In the genomic region with DNA sequence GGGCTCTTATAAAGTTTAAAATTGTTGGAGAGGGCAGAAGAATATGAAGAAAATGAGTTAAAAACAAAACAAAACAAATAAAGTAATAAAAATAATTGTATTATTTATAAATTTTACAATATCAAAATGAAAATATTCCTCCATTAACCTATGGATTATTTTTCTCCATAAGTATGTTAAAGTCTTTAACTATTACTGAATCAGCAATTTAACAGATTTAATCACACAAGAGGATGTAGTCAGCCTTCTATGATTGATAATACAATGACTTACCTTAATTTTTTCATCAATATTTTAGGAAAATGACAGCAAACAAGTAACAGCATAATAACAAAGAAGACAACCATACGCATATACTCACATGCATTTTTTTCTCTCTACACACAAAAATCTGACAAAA, we compare ENCODE assay signal across 26 cellular contexts.
A peak's percentile ranks its signal among the peaks of the same experiment; 100 is the strongest.
DNase-seq lines count a peak whose midpoint lies in the region; ATAC-seq, FAIRE-seq and TF ChIP-seq lines count a peak whose summit lies in the region.
"Had no signal": no experiment of that assay in that cellular context is flagged by ENCODE, and none has a peak within 500 bp of the region (broad histone marks: within the 10 kb centered on the region; RNA-seq: fewer than 3 reads in every experiment).

No MANE protein-coding gene starts in this region.

- H4K91ac ChIP-seq in mesenchymal stem cell (ENCODE audit: low read length): no peak overlapping the region

- H2BK5ac ChIP-seq in mesenchymal stem cell (ENCODE audit: low read depth, low read length, poor library complexity, severe bottlenecking): peak overlapping the region; percentile 19

- TF ChIP-seq POLR2A in HepG2 (IDR thresholded peaks at IDR 0.05; ENCODE audit: insufficient read depth in 1 of 2, low read depth in 2 of 2, low read length in 2 of 2): no peak
- no peak for TF ChIP-seq POLR2A in right lobe of liver (IDR thresholded peaks at IDR 0.05)
- TF ChIP-seq POLR2A in breast epithelium (IDR thresholded peaks at IDR 0.05): no peak

- no peaks in the 10 kb centered on the region for H3K79me2 ChIP-seq in HepG2 (ENCODE audit: insufficient read depth, low read length)

- H3K4me2 ChIP-seq in HepG2 (ENCODE audit: low read depth, low read length) (no peak overlapping the region), mesenchymal stem cell (ENCODE audit: low read length, poor library complexity, severe bottlenecking) (no peak overlapping the region)
- H3K4me2 ChIP-seq: BLaER1 had no signal

- no peak for TF ChIP-seq EP300 in HepG2 (IDR thresholded peaks at IDR 0.05; ENCODE audit: low read depth in 2 of 2, low read length in 2 of 2)
- no peak for TF ChIP-seq EP300 in HepG2 (CRISPR knock-in tag; IDR thresholded peaks at IDR 0.05; ENCODE audit: borderline replicate concordance)

- H2AFZ ChIP-seq in HepG2 (ENCODE audit: low read length): no peak overlapping the region
- no peak overlapping the region for H2AFZ ChIP-seq in mesenchymal stem cell (ENCODE audit: low read depth, low read length)

- POLR2A ChIA-PET in HepG2 (lab: Yijun Ruan, JAX): no interaction called here

- H3K14ac ChIP-seq in mesenchymal stem cell (ENCODE audit: low read length in 2 of 2): no peak overlapping the region

- TF ChIP-seq RAD21 in HepG2 (CRISPR knock-in tag; IDR thresholded peaks at IDR 0.05): no peak

- H3K36me3 ChIP-seq in HepG2 (replicated peaks in 1 of 2; ENCODE audit: control insufficient read depth in 1 of 2, insufficient read depth in 2 of 2, low read length in 2 of 2) (no peaks in the 10 kb centered on the region), right lobe of liver (no peaks in the 10 kb centered on the region), mesenchymal stem cell (ENCODE audit: control insufficient read depth in 1 of 2, insufficient read depth in 2 of 2, low read depth in 1 of 2, low read length in 2 of 2) (no peaks in the 10 kb centered on the region), breast epithelium (no peaks in the 10 kb centered on the region)
- H3K36me3 ChIP-seq: BE2C, BLaER1 had no signal

- no peak overlapping the region for H3K23ac ChIP-seq in mesenchymal stem cell (ENCODE audit: low read length in 2 of 2)

- intact Hi-C loops in HepG2 (cut with micrococcal nuclease; ENCODE audit: unreplicated experiment): no loop called here
- intact Hi-C loops in right lobe of liver (cut with DNase I): no loop called here
- intact Hi-C loops in breast epithelium (cut with DNase I; ENCODE audit: low total_unique reads): no loop called here

- H3K79me1 ChIP-seq in mesenchymal stem cell (replicated peaks; ENCODE audit: low read length, poor library complexity, severe bottlenecking): no peaks in the 10 kb centered on the region

- H3K27ac ChIP-seq in HepG2 (ENCODE audit: extremely low read length, insufficient read depth, low read length): no peak overlapping the region
- H3K27ac ChIP-seq in right lobe of liver: no peak overlapping the region
- H3K27ac ChIP-seq in mesenchymal stem cell (ENCODE audit: low read length, poor library complexity, severe bottlenecking): no peak overlapping the region
- H3K27ac ChIP-seq in breast epithelium: no peak overlapping the region
- H3K27ac ChIP-seq: 22Rv1, BLaER1 had no signal

- no peaks in the 10 kb centered on the region for H3K4me1 ChIP-seq in HepG2 (ENCODE audit: insufficient read depth, low read length)
- H3K4me1 ChIP-seq in right lobe of liver: no peaks in the 10 kb centered on the region
- H3K4me1 ChIP-seq in mesenchymal stem cell (ENCODE audit: control insufficient read depth, insufficient read depth, low read depth, low read length): no peaks in the 10 kb centered on the region
- H3K4me1 ChIP-seq in breast epithelium: no peaks in the 10 kb centered on the region

- H4K8ac ChIP-seq in mesenchymal stem cell (ENCODE audit: low read length): no peak overlapping the region

- H2AK5ac ChIP-seq in mesenchymal stem cell (ENCODE audit: low read length, severe bottlenecking): no peak overlapping the region

- no peak overlapping the region for H3K18ac ChIP-seq in mesenchymal stem cell (ENCODE audit: low read depth in 1 of 2, low read length in 2 of 2)

- CTCF ChIA-PET in HepG2 (lab: Yijun Ruan, JAX; ENCODE audit: low intra/inter-chr PET ratio, low total read pairs): no interaction called here

- H2BK120ac ChIP-seq in mesenchymal stem cell (ENCODE audit: low read depth, low read length): no peak overlapping the region

- BruUV-seq in HepG2 (replicated peaks; lab: Mats Ljungman, UMichigan): no TSS peak

- FAIRE-seq in HepG2 (lab: Jason Lieb, UNC): no peak
- peak; percentile 29 for FAIRE-seq in endometrium (lab: Jason Lieb, UNC)
- FAIRE-seq: GM12878, GM12892, GM18507 had no signal

- in situ Hi-C loops in HepG2 (cut with HindIII; ENCODE audit: extremely low pct_ligation_motif_present, low pct_unique_long_range_greater_than_20kb): no loop called here

- no peak overlapping the region for H2BK15ac ChIP-seq in mesenchymal stem cell (ENCODE audit: low read depth, poor library complexity, severe bottlenecking)

- no peak for ATAC-seq in HepG2
- no peak for ATAC-seq in right lobe of liver
- ATAC-seq in GM21717 (IDR thresholded peaks at IDR 0.05; ENCODE audit: unreplicated experiment): no peak
- ATAC-seq: GM12878 had no signal

- no peak overlapping the region for H2BK12ac ChIP-seq in mesenchymal stem cell (ENCODE audit: low read length in 2 of 2)

- H3K9ac ChIP-seq in HepG2 (ENCODE audit: insufficient read depth, low read depth, low read length): no peak overlapping the region
- H3K9ac ChIP-seq in mesenchymal stem cell (ENCODE audit: low read length): no peak overlapping the region
- H3K9ac ChIP-seq: BLaER1 had no signal

- no peaks in the 10 kb centered on the region for H4K20me1 ChIP-seq in HepG2 (ENCODE audit: insufficient read depth, low read length)
- H4K20me1 ChIP-seq: BLaER1 had no signal

- H3K4me3 ChIP-seq in HepG2 (replicated peaks in 1 of 3; ENCODE audit: insufficient read depth in 1 of 3, low read depth in 2 of 3, low read length in 3 of 3) (no peak overlapping the region), right lobe of liver (no peak overlapping the region), mesenchymal stem cell (ENCODE audit: insufficient read depth in 1 of 2, low read depth in 1 of 2, low read length in 2 of 2) (no peak overlapping the region), breast epithelium (no peak overlapping the region)
- H3K4me3 ChIP-seq: BLaER1, GM12878 had no signal

- no peak for DNase-seq in HepG2 (ENCODE audit: low spot score)
- DNase-seq in right lobe of liver: no peak
- DNase-seq in mesenchymal stem cell: no peak
- no peak for DNase-seq in breast epithelium (ENCODE audit: low spot score in 2 of 2)
- DNase-seq in activated CD8-positive, alpha-beta memory T cell treated with anti-CD3 and anti-CD28 coated beads for 24 hours: no peak
- DNase-seq: ACHN; BE2C; C1 segment of cervical spinal cord; CD4-positive, alpha-beta memory T cell; CD4-positive, CD25-positive, alpha-beta regulatory T cell; CD8-positive, alpha-beta memory T cell; COR-L47; DMS 273 treated with DMSO at 0.1 percent for 48 hours; DMS153; DMS53; DMS79; DND-41; EL; GDM1 had no signal

- 60% methylated on average over 1 of the region's 1 CpG for WGBS in HepG2 (ENCODE audit: low lambda C conversion rate)
- 79% methylated on average over 1 of the region's 1 CpG for WGBS in right lobe of liver (ENCODE audit: insufficient coverage, low coverage, low lambda C conversion rate, missing lambda C conversion rate)
- 100% methylated on average over 1 of the region's 1 CpG for WGBS in mesenchymal stem cell

- no peaks in the 10 kb centered on the region for H3K9me3 ChIP-seq in HepG2 (ENCODE audit: low read length)
- H3K9me3 ChIP-seq in right lobe of liver: no peaks in the 10 kb centered on the region
- peaks cover 7% of the 10 kb centered on the region for H3K9me3 ChIP-seq in mesenchymal stem cell (ENCODE audit: control insufficient read depth, low read length)
- H3K9me3 ChIP-seq in breast epithelium: no peaks in the 10 kb centered on the region
- H3K9me3 ChIP-seq: BE2C, BLaER1 had no signal

- H3K27me3 ChIP-seq in HepG2 (ENCODE audit: control insufficient read depth in 1 of 2, insufficient read depth in 2 of 2, low read length in 2 of 2) (no peaks in the 10 kb centered on the region), right lobe of liver (no peaks in the 10 kb centered on the region), mesenchymal stem cell (ENCODE audit: control insufficient read depth in 1 of 2, insufficient read depth in 1 of 2, low read length in 2 of 2) (no peaks in the 10 kb centered on the region), breast epithelium (no peaks in the 10 kb centered on the region)
- H3K27me3 ChIP-seq: BE2C, BLaER1 had no signal

- H3K4ac ChIP-seq in mesenchymal stem cell (ENCODE audit: low read depth in 1 of 2, low read length in 2 of 2): no peak overlapping the region

- no peak for TF ChIP-seq CTCF in HepG2 (CRISPR knock-in tag; IDR thresholded peaks at IDR 0.05)
- no peak for TF ChIP-seq CTCF in right lobe of liver (IDR thresholded peaks at IDR 0.05)
- TF ChIP-seq CTCF in breast epithelium (IDR thresholded peaks at IDR 0.05): no peak

TF ChIP-seq in HepG2, 621 proteins besides CTCF, POLR2A, EP300 and RAD21:
- no peak for TF ChIP-seq HMG20B (CRISPR knock-in tag; conservative IDR thresholded peaks at IDR 0.05)
- peak; percentile 21 to 71; a peak in 2 of 4 replicates for TF ChIP-seq MAFK (conservative IDR thresholded peaks at IDR 0.05 in 1 of 2, IDR thresholded peaks at IDR 0.05 in 1 of 2; ENCODE audit: low read length in 2 of 2)
- no peak for TF ChIP-seq ZNF709 (CRISPR knock-in tag; IDR thresholded peaks at IDR 0.05)
- TF ChIP-seq MAFF (IDR thresholded peaks at IDR 0.05; ENCODE audit: low read depth, low read length): peak; percentile 28; the same call in 1 of the 2 replicates
TF ChIP-seq in HepG2: peak in this region for 2.
